8 cellular contexts compared by ENCODE assay signal in genomic region chr14:102516531-102517411, GRCh38. TPM values are rescaled to one million over a fixed set of nuclear protein-coding genes. Genes with fewer than 3 reads are reported as not detected.
A peak's percentile ranks its signal among the peaks of the same experiment; 100 is the strongest.
DNase-seq lines count a peak whose midpoint lies in the region; ATAC-seq lines count a peak whose summit lies in the region.

No MANE protein-coding gene starts in this region.

- no peaks in the 10 kb centered on the region for H3K36me3 Mint-ChIP-seq in activated naive CD8-positive, alpha-beta T cell treated with anti-CD3 and anti-CD28 coated beads, Interleukin-2, amount 10 ng/mL, durations not matched to agents 7 days and 5 days

- POLR2A ChIA-PET in activated naive CD8-positive, alpha-beta T cell treated with anti-CD3 and anti-CD28 coated beads, Interleukin-2, amount 10 ng/mL, durations not matched to agents 7 days and 5 days (lab: Charles Lee), result interaction anchor here (0.6 to 1.0 kb wide), 3 partner anchors 16 to 154 kb away, joined by 3 to 5 read pairs (median 3); no protein-coding TSS in a partner anchor

- intact Hi-C loops in right cardiac atrium (cut with DNase I) (loop anchor here in 3 of 4 donors (2.0 kb wide), 3 partner anchors 78 to 82 kb away; no protein-coding TSS in a partner anchor), sciatic nerve (cut with DNase I) (loop anchor here (2.0 kb wide), 1 partner anchor 78 kb away; no protein-coding TSS in a partner anchor)

- H3K27me3 ChIP-seq in right cardiac atrium (ENCODE audit: control insufficient read depth, insufficient read depth), result no peaks in the 10 kb centered on the region

- no peaks in the 10 kb centered on the region for H3K36me3 ChIP-seq in SK-N-MC (ENCODE audit: insufficient read depth, low read length)

- peak overlapping the region; percentile 77 for H3K27ac Mint-ChIP-seq in activated naive CD8-positive, alpha-beta T cell treated with anti-CD3 and anti-CD28 coated beads, Interleukin-2, amount 10 ng/mL, durations not matched to agents 7 days and 5 days

- H3K27me3 Mint-ChIP-seq in activated naive CD8-positive, alpha-beta T cell treated with anti-CD3 and anti-CD28 coated beads, Interleukin-2, amount 10 ng/mL, durations not matched to agents 7 days and 5 days, result peaks cover 14% of the 10 kb centered on the region

- peak; percentile 28 for DNase-seq in NCI-H2196 (lab: John Stamatoyannopoulos, UW; ENCODE audit: unreplicated experiment)
- DNase-seq in NCI-H2196 treated with DMSO at 0.1 percent for 48 hours (lab: John Stamatoyannopoulos, UW; ENCODE audit: unreplicated experiment), result no peak
- DNase-seq in SK-N-MC (ENCODE audit: low read depth, low spot score), result no peak
- DNase-seq in activated naive CD8-positive, alpha-beta T cell treated with anti-CD3 and anti-CD28 coated beads, Interleukin-2, amount 10 ng/mL, durations not matched to agents 7 days and 5 days, result peak; percentile 85
- DNase-seq in right cardiac atrium, result peak in 2 of 3 donors; percentile 86 to 88
- peak; percentile 79 for DNase-seq in sciatic nerve (ENCODE audit: low spot score)
- DNase-seq in NCI-H1436 treated with DMSO at 0.1 percent for 48 hours (lab: John Stamatoyannopoulos, UW), result no peak

- no peak overlapping the region for H3K9ac ChIP-seq in SK-N-MC (ENCODE audit: insufficient read length)

- no peaks in the 10 kb centered on the region for H3K9me3 ChIP-seq in SK-N-MC (ENCODE audit: low read depth, low read length)
- H3K9me3 ChIP-seq in right cardiac atrium (ENCODE audit: control insufficient read depth, low read length), result no peaks in the 10 kb centered on the region

- H3K4me1 ChIP-seq in right cardiac atrium (ENCODE audit: control insufficient read depth, insufficient read depth, low read length), result no peaks in the 10 kb centered on the region

- WGBS in right cardiac atrium, result 1% methylated on average over 98 of the region's 98 CpGs

- H3K4me1 Mint-ChIP-seq in activated naive CD8-positive, alpha-beta T cell treated with anti-CD3 and anti-CD28 coated beads, Interleukin-2, amount 10 ng/mL, durations not matched to agents 7 days and 5 days, result peaks cover 4% of the 10 kb centered on the region

- ATAC-seq in HG03280 (IDR thresholded peaks at IDR 0.05; ENCODE audit: unreplicated experiment), result peak; percentile 68
- ATAC-seq in activated naive CD8-positive, alpha-beta T cell treated with anti-CD3 and anti-CD28 coated beads, Interleukin-2, amount 10 ng/mL, durations not matched to agents 7 days and 5 days (ENCODE audit: low read depth), result peak; percentile 75
- ATAC-seq in right cardiac atrium, result peak; percentile 69 to 75
- ATAC-seq in sciatic nerve, result peak; percentile 77

- no peaks in the 10 kb centered on the region for H3K9me3 Mint-ChIP-seq in activated naive CD8-positive, alpha-beta T cell treated with anti-CD3 and anti-CD28 coated beads, Interleukin-2, amount 10 ng/mL, durations not matched to agents 7 days and 5 days

- H3K4me3 Mint-ChIP-seq in activated naive CD8-positive, alpha-beta T cell treated with anti-CD3 and anti-CD28 coated beads, Interleukin-2, amount 10 ng/mL, durations not matched to agents 7 days and 5 days, result peak overlapping the region; percentile 86

- H3K4me3 ChIP-seq in SK-N-MC, result 0 out of 2 replicates have a peak overlapping the region, but pooled peaks have one; percentile 30
- H3K4me3 ChIP-seq in right cardiac atrium (ENCODE audit: low read length), result peak overlapping the region; percentile 78

- no peak overlapping the region for H3K27ac ChIP-seq in SK-N-MC
- no peak overlapping the region for H3K27ac ChIP-seq in right cardiac atrium (ENCODE audit: low read length)

RNA-seq across cellular contexts. Expression of gene ANKRD9, which starts 7.2 kb away (rescaled TPM):
- total RNA-seq in activated naive CD8-positive, alpha-beta T cell treated with anti-CD3 and anti-CD28 coated beads, Interleukin-2, amount 10 ng/mL, durations not matched to agents 7 days and 5 days, result 1 to 10 TPM; 8.8 to 9.4 TPM
- total RNA-seq in right cardiac atrium (100 to 1,000 TPM; 115 to 134 (median 125) TPM), sciatic nerve (16.0 TPM)
- polyA plus RNA-seq in right cardiac atrium, result 43.1 TPM

Comparison
In these comparisons a context has a peak if more than half of its experiments do, and no peak if none do; other contexts are left out.
1. DNase-seq: peak in NCI-H2196 (single experiment), activated naive CD8-positive, alpha-beta T cell treated with anti-CD3 and anti-CD28 coated beads, Interleukin-2, amount 10 ng/mL, durations not matched to agents 7 days and 5 days (single experiment), right cardiac atrium (2 of 3) and sciatic nerve (single experiment); none in NCI-H2196 treated with DMSO at 0.1 percent for 48 hours (single experiment), SK-N-MC (single experiment) and NCI-H1436 treated with DMSO at 0.1 percent for 48 hours (single experiment).
2. Peak in every context shown above with its lines, with median percentiles within 50 percentile points of each other: ATAC-seq.